ENCODE assay signal across 8 cellular contexts in the genomic region with DNA sequence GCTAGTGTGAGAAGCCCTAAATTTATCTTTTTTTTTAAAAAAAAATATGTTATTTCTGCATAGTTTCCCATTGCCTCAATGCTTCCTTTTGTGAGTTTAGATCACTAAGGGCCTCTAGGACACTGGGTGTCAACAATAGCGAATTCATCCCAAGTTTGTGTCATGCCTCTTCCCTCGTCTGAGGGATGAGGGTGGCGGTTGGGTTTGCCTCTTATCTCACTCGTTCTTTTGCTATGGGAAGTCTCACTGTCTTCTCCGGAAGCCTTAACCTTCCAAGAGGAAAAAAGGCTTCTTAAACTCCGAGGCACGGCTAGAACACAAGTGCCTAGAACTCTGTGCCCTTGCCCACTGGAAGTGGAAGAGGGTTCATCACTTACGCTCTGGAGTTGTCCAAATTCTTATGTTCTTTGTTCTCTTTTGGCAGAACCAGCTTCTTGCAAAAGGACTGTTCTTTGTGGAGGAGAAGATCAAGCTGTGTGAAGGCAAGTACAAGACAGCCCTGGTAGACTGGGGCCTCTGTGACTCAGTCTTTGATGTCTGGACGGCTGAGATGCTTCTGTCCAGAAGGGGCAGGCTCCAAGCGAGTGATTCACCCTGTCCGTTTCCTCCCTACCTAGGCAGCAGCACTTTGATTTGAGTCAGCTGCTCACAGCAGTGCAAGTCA.
DNase-seq lines count a peak whose midpoint lies in the region; ATAC-seq and TF ChIP-seq lines count a peak whose summit lies in the region.

No MANE protein-coding gene starts in this region.

- in situ Hi-C loops in astrocyte of the spinal cord (cut with HindIII; ENCODE audit: low sequenced_read_pairs) = no loop called here

- H3K27me3 ChIP-seq in lower lobe of right lung (ENCODE audit: low read depth) = no peaks in the 10 kb centered on the region
- no peaks in the 10 kb centered on the region for H3K27me3 ChIP-seq in aorta (ENCODE audit: control insufficient read depth in 1 of 2, insufficient read depth in 2 of 2, low read length in 1 of 2)

- intact Hi-C loops in lower lobe of right lung (cut with DNase I) = no loop called here
- intact Hi-C loops in aorta (cut with DNase I) = no loop called here

- TF ChIP-seq CTCF in astrocyte of the spinal cord (IDR thresholded peaks at IDR 0.05; ENCODE audit: low read depth, low read length) = peak; percentile 38
- no peak for TF ChIP-seq CTCF in lower lobe of right lung (IDR thresholded peaks at IDR 0.05)

- H3K27ac ChIP-seq in lower lobe of right lung (no peak overlapping the region), aorta (ENCODE audit: low read depth in 1 of 2, low read length in 2 of 2) (no peak overlapping the region)

- H3K4me1 ChIP-seq in lower lobe of right lung (peaks cover 41% of the 10 kb centered on the region), aorta (ENCODE audit: control insufficient read depth in 1 of 2, insufficient read depth in 2 of 2, low read length in 2 of 2) (no peaks in the 10 kb centered on the region)

- WGBS in aorta, 2 donors = 85 to 87% methylated on average over 11 of the region's 11 CpGs

- peak; percentile 72 for DNase-seq in DMS53 (lab: John Stamatoyannopoulos, UW)
- DNase-seq in LHCN-M2 (ENCODE audit: low read depth) = peak; percentile 92
- DNase-seq in astrocyte of the spinal cord (ENCODE audit: low read depth, low spot score) = peak; percentile 98
- DNase-seq in lower lobe of right lung = no peak
- peak in 1 of 2 donors; percentile 63 for DNase-seq in aorta
- DNase-seq in NCI-H510A (lab: John Stamatoyannopoulos, UW) = no peak

- H3K4me3 ChIP-seq in astrocyte of the spinal cord (ENCODE audit: low read depth, low read length) = peak overlapping the region; percentile 22
- no peak overlapping the region for H3K4me3 ChIP-seq in lower lobe of right lung
- no peak overlapping the region for H3K4me3 ChIP-seq in aorta (ENCODE audit: low read length in 2 of 2)

- peak; percentile 70 to 87 for ATAC-seq in lower lobe of right lung
- ATAC-seq in aorta (ENCODE audit: low FRiP score) = peak; percentile 67
- ATAC-seq in HG03025 (IDR thresholded peaks at IDR 0.05; ENCODE audit: low FRiP score, unreplicated experiment) = no peak
- no peak for ATAC-seq in GM19397 (IDR thresholded peaks at IDR 0.05; ENCODE audit: unreplicated experiment)

- H3K9me3 ChIP-seq in lower lobe of right lung = no peaks in the 10 kb centered on the region
- H3K9me3 ChIP-seq in aorta (ENCODE audit: control insufficient read depth, low read length) = no peaks in the 10 kb centered on the region

- no peaks in the 10 kb centered on the region for H3K36me3 ChIP-seq in lower lobe of right lung
- no peaks in the 10 kb centered on the region for H3K36me3 ChIP-seq in aorta (ENCODE audit: control insufficient read depth in 1 of 2, insufficient read depth in 2 of 2, low read length in 1 of 2)

Comparison
In these comparisons a context has a peak if more than half of its experiments do, and no peak if none do; other contexts are left out.
1. DNase-seq: peak in DMS53 (single experiment), LHCN-M2 (single experiment) and astrocyte of the spinal cord (single experiment); none in lower lobe of right lung (single experiment) and NCI-H510A (single experiment).
2. ATAC-seq: peak in lower lobe of right lung (2 of 2) and aorta (single experiment); none in HG03025 (single experiment) and GM19397 (single experiment).